In genomic region chr1:207603777-207604176, GRCh38 we compare ENCODE assay signal across 25 cellular contexts. TPM values are rescaled to one million over a fixed set of nuclear protein-coding genes. Genes with fewer than 3 reads are reported as not detected.
DNase-seq lines count a peak whose midpoint lies in the region; ATAC-seq, FAIRE-seq and TF ChIP-seq lines count a peak whose summit lies in the region.
"Had no signal": no experiment of that assay in that cellular context is flagged by ENCODE, and none has a peak within 500 bp of the region (broad histone marks: within the 10 kb centered on the region; RNA-seq: fewer than 3 reads in every experiment).

No MANE protein-coding gene starts in this region.

- no peaks in the 10 kb centered on the region for H3K27me3 Mint-ChIP-seq in astrocyte (ENCODE audit: low read depth, unreplicated experiment)

- H2AK9ac ChIP-seq in IMR-90 (replicated peaks; ENCODE audit: low read depth, low read length, poor library complexity), result no peak overlapping the region

- H3K9ac ChIP-seq in IMR-90 (ENCODE audit: low read depth, low read length) (no peak overlapping the region), astrocyte (ENCODE audit: low read length) (no peak overlapping the region)

- no peak overlapping the region for H2AK5ac ChIP-seq in IMR-90 (ENCODE audit: low read depth, low read length)

- H3K79me1 ChIP-seq in IMR-90 (ENCODE audit: low read depth in 1 of 2, low read length in 2 of 2), result no peaks in the 10 kb centered on the region

- no peak overlapping the region for H3K4me3 Mint-ChIP-seq in astrocyte (ENCODE audit: unreplicated experiment)
- H3K4me3 Mint-ChIP-seq: CD4-positive, CD25-positive, alpha-beta regulatory T cell; endodermal cell; H9 had no signal

- H4K20me1 ChIP-seq in IMR-90 (ENCODE audit: insufficient read depth, low read length) (no peaks in the 10 kb centered on the region), astrocyte (ENCODE audit: insufficient read depth, low read length) (no peaks in the 10 kb centered on the region)

- in situ Hi-C loops in Caki2 (cut with HindIII; ENCODE audit: low pct_unique_long_range_greater_than_20kb, low sequenced_read_pairs), result no loop called here
- in situ Hi-C loops in IMR-90 (cut with MboI; ENCODE audit: low sequenced_read_pairs), result no loop called here

- ATAC-seq in IMR-90 (ENCODE audit: low read depth), result peak; percentile 51; the same call in 1 of the 2 replicates
- peak; percentile 72 for ATAC-seq in left lobe of liver
- ATAC-seq in GM19395 (IDR thresholded peaks at IDR 0.05; ENCODE audit: unreplicated experiment), result no peak
- ATAC-seq in upper lobe of right lung, result no peak
- ATAC-seq: gastrocnemius medialis had no signal

- H3K36me3 Mint-ChIP-seq in astrocyte (ENCODE audit: low read depth, unreplicated experiment), result no peaks in the 10 kb centered on the region
- H3K36me3 Mint-ChIP-seq: CD4-positive, CD25-positive, alpha-beta regulatory T cell had no signal

- 38% methylated on average over 2 of the region's 6 CpGs; no CpG with 5 or more reads in 1 of the 2 experiments for WGBS in IMR-90 (ENCODE audit: extremely low coverage in 2 of 2, insufficient read length in 1 of 2), 2 experiments

- no peak for TF ChIP-seq POLR2A in IMR-90 (IDR thresholded peaks at IDR 0.05; ENCODE audit: low read depth, low read length)

- H3K18ac ChIP-seq in IMR-90 (ENCODE audit: low read depth, low read length), result no peak overlapping the region

- H3K4me3 ChIP-seq in IMR-90 (ENCODE audit: insufficient read depth, low read depth, low read length), result no peak overlapping the region
- H3K4me3 ChIP-seq in astrocyte (ENCODE audit: insufficient read depth, low read depth, low read length), result no peak overlapping the region
- H3K4me3 ChIP-seq in upper lobe of right lung, result no peak overlapping the region
- H3K4me3 ChIP-seq: gastrocnemius medialis, Peyer's patch, tibial artery had no signal

- no peaks in the 10 kb centered on the region for H3K9me1 ChIP-seq in IMR-90 (ENCODE audit: insufficient read depth, low read length)

- no peak for FAIRE-seq in astrocyte (lab: Jason Lieb, UNC)

- H3K4me1 ChIP-seq in IMR-90 (ENCODE audit: control insufficient read depth, insufficient read depth, low read length) (no peaks in the 10 kb centered on the region), astrocyte (ENCODE audit: insufficient read depth, low read length) (no peaks in the 10 kb centered on the region), upper lobe of right lung (no peaks in the 10 kb centered on the region)
- H3K4me1 ChIP-seq: gastrocnemius medialis, Peyer's patch, tibial artery had no signal

- H3K9me3 ChIP-seq in IMR-90 (ENCODE audit: control insufficient read depth, insufficient read depth, low read length), result no peaks in the 10 kb centered on the region
- no peaks in the 10 kb centered on the region for H3K9me3 ChIP-seq in astrocyte (ENCODE audit: insufficient read depth, low read depth, low read length)
- no peaks in the 10 kb centered on the region for H3K9me3 ChIP-seq in upper lobe of right lung
- H3K9me3 ChIP-seq: gastrocnemius medialis, Peyer's patch, tibial artery had no signal

- H3K56ac ChIP-seq in IMR-90 (ENCODE audit: extremely low read depth, insufficient read depth, low read length), result no peak overlapping the region

- no peaks in the 10 kb centered on the region for H3K9me3 Mint-ChIP-seq in astrocyte (ENCODE audit: unreplicated experiment)
- H3K9me3 Mint-ChIP-seq: CD4-positive, CD25-positive, alpha-beta regulatory T cell; endodermal cell; H9 had no signal

- no peak overlapping the region for H2AFZ ChIP-seq in IMR-90 (replicated peaks; ENCODE audit: low read length, poor library complexity)
- no peak overlapping the region for H2AFZ ChIP-seq in astrocyte (ENCODE audit: low read depth, low read length)

- H2BK15ac ChIP-seq in IMR-90 (ENCODE audit: low read depth, low read length), result no peak overlapping the region

- no peak for TF ChIP-seq RAD21 in IMR-90 (IDR thresholded peaks at IDR 0.05; ENCODE audit: low read length)

- no peak overlapping the region for H3K23ac ChIP-seq in IMR-90 (ENCODE audit: low read depth, low read length)

- no peak overlapping the region for H3K4ac ChIP-seq in IMR-90 (ENCODE audit: low read depth, low read length)

- BruUV-seq in IMR-90 (replicated peaks; lab: Mats Ljungman, UMichigan), result no TSS peak

- H3K27me3 ChIP-seq in IMR-90 (ENCODE audit: control insufficient read depth, insufficient read depth, low read length) (no peaks in the 10 kb centered on the region), astrocyte (ENCODE audit: insufficient read depth, low read length) (no peaks in the 10 kb centered on the region), upper lobe of right lung (no peaks in the 10 kb centered on the region)
- H3K27me3 ChIP-seq: gastrocnemius medialis, Peyer's patch, tibial artery had no signal

- POLR2A ChIA-PET in IMR-90 (lab: Charles Lee; ENCODE audit: unreplicated experiment), result no interaction called here

- H3K4me2 ChIP-seq in IMR-90 (ENCODE audit: low read depth, low read length) (peak overlapping the region; percentile 15; the same call in 1 of the 2 replicates), astrocyte (ENCODE audit: low read length) (no peak overlapping the region)

- CTCF ChIA-PET in IMR-90 (lab: Yijun Ruan, JAX), result interaction anchor here (1.4 kb wide), 1 partner anchor 16 kb away, joined by 3 read pairs; no protein-coding TSS in a partner anchor

- H2BK5ac ChIP-seq in IMR-90 (ENCODE audit: low read depth, low read length, poor library complexity, severe bottlenecking), result no peak overlapping the region

- DNase-seq in Caki2 (ENCODE audit: low read depth) (peak; percentile 4), IMR-90 (peak; percentile 57), astrocyte (ENCODE audit: low read depth) (peak; percentile 3), left lobe of liver (ENCODE audit: low spot score) (no peak), DMS79 (lab: John Stamatoyannopoulos, UW) (no peak), T1000 (lab: John Stamatoyannopoulos, UW) (no peak), upper lobe of right lung (no peak)
- DNase-seq: ACHN; activated naive CD4-positive, alpha-beta T cell; aorta; CD4-positive, CD25-positive, alpha-beta regulatory T cell; DMS53; endodermal cell; gastrocnemius medialis; H9; Kasumi-1; NCI-H1417 treated with DMSO at 0.1 percent for 48 hours; NCI-H82; Peyer's patch; retina; stimulated activated naive CD4-positive, alpha-beta T cell; SW 1271; tibial artery had no signal

- H3K4me1 Mint-ChIP-seq in astrocyte (ENCODE audit: low read depth, unreplicated experiment), result no peaks in the 10 kb centered on the region
- H3K4me1 Mint-ChIP-seq: CD4-positive, CD25-positive, alpha-beta regulatory T cell had no signal

- intact Hi-C loops in IMR-90 (cut with micrococcal nuclease), result no loop called here
- intact Hi-C loops in upper lobe of right lung (cut with DNase I), result no loop called here

- H3K27ac ChIP-seq in IMR-90 (ENCODE audit: insufficient read depth, low read length) (no peak overlapping the region), astrocyte (ENCODE audit: low read depth, low read length) (no peak overlapping the region), upper lobe of right lung (no peak overlapping the region)
- H3K27ac ChIP-seq: gastrocnemius medialis, Peyer's patch, tibial artery had no signal

- H4K8ac ChIP-seq in IMR-90 (ENCODE audit: low read depth in 2 of 2, low read length in 2 of 2), result no peak overlapping the region

- dilution Hi-C loops in IMR-90 (cut with HindIII; ENCODE audit: low sequenced_read_pairs, unreplicated experiment), result no loop called here

- no peak overlapping the region for H4K91ac ChIP-seq in IMR-90 (ENCODE audit: insufficient read depth, low read depth, low read length)

- no peak overlapping the region for H3K14ac ChIP-seq in IMR-90 (replicated peaks; ENCODE audit: low read depth, low read length)

- no peak overlapping the region for H3K27ac Mint-ChIP-seq in astrocyte (ENCODE audit: unreplicated experiment)
- H3K27ac Mint-ChIP-seq: CD4-positive, CD25-positive, alpha-beta regulatory T cell; endodermal cell; H9 had no signal

- no peaks in the 10 kb centered on the region for H3K36me3 ChIP-seq in IMR-90 (ENCODE audit: control insufficient read depth, insufficient read depth, low read length)
- H3K36me3 ChIP-seq in astrocyte (ENCODE audit: insufficient read depth, low read length), result no peaks in the 10 kb centered on the region
- H3K36me3 ChIP-seq in upper lobe of right lung, result no peaks in the 10 kb centered on the region
- H3K36me3 ChIP-seq: gastrocnemius medialis, Peyer's patch, tibial artery had no signal

- H2BK120ac ChIP-seq in IMR-90 (ENCODE audit: low read depth, low read length), result no peak overlapping the region

- H2BK20ac ChIP-seq in IMR-90 (ENCODE audit: low read depth, low read length), result no peak overlapping the region

- TF ChIP-seq CTCF in IMR-90 (conservative IDR thresholded peaks at IDR 0.05; ENCODE audit: low read depth, low read length) (no peak), astrocyte (IDR thresholded peaks at IDR 0.05; ENCODE audit: insufficient read depth, low read depth, low read length) (no peak), upper lobe of right lung (IDR thresholded peaks at IDR 0.05) (no peak)

- H3K79me2 ChIP-seq in astrocyte (ENCODE audit: insufficient read depth, low read length), result no peaks in the 10 kb centered on the region

- no peak overlapping the region for H4K5ac ChIP-seq in IMR-90 (ENCODE audit: low read depth, low read length)

TF ChIP-seq in IMR-90, 13 proteins besides CTCF, POLR2A, EP300 and RAD21:
- TF ChIP-seq NFE2L2 (IDR thresholded peaks at IDR 0.05; ENCODE audit: low read depth, low read length), result no peak

RNA-seq across cellular contexts. Expression of gene CR1L, which starts 41.2 kb away (rescaled TPM):
- not detected in 2 replicates for total RNA-seq in Caki2 (2014; rRNA removed; shearing (Covaris generic); ENCODE audit: low replicate concordance)
- total RNA-seq in IMR-90 (2012; rRNA removed), result not detected in 2 replicates
- not detected in 2 replicates for polyA plus RNA-seq in IMR-90 (2012; rRNA removed)
- not detected in 2 replicates for polyA plus RNA-seq in IMR-90 (2012; cell fraction: cytosol; rRNA removed)
- polyA plus RNA-seq in IMR-90 (2012; cell fraction: nucleus; rRNA removed; ENCODE audit: low replicate concordance), result not detected in 2 replicates
- not detected in 2 replicates for total RNA-seq in astrocyte
- total RNA-seq in left lobe of liver, result 0.43 TPM
- not detected for total RNA-seq in upper lobe of right lung
- total RNA-seq: CD4-positive, CD25-positive, alpha-beta regulatory T cell; chondrocyte; gastrocnemius medialis; Peyer's patch had no signal
- polyA plus RNA-seq: aorta; CD4-positive, CD25-positive, alpha-beta regulatory T cell had no signal

Comparison
In these comparisons a context has a peak if more than half of its experiments do, and no peak if none do; other contexts are left out.
1. DNase-seq: peak in Caki2 (single experiment), IMR-90 (single experiment) and astrocyte (single experiment); none in left lobe of liver (single experiment), DMS79 (single experiment), T1000 (single experiment) and upper lobe of right lung (single experiment).
2. ATAC-seq: peak in IMR-90 (single experiment) and left lobe of liver (single experiment); none in GM19395 (single experiment) and upper lobe of right lung (single experiment).